7 cellular contexts compared by ENCODE assay signal in the genomic region with DNA sequence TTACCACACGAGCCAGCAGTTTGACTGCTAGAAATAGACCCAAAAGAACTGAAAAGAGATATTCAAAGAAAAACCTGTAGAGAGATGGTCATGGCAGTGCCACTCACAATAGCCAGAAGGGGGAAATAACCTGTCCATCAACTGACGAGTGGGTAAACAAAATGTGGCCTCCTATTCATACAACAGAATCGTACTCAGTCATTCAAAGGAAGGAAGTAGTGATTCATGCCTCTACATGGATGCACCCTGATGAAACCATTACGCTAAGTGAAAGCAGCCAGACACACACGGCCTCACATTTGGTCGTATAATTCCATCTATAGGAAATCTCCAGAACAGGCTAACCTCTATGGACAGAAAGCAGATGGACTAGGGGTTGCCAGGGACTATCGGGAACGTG. TPM values are rescaled to one million over a fixed set of nuclear protein-coding genes. Genes with fewer than 3 reads are reported as not detected.
"Had no signal": no experiment of that assay in that cellular context is flagged by ENCODE, and none has a peak within 500 bp of the region (broad histone marks: within the 10 kb centered on the region; RNA-seq: fewer than 3 reads in every experiment).

No MANE protein-coding gene starts in this region.

RNA-seq across cellular contexts. Expression of gene F8A1, which starts 2.1 kb away (rescaled TPM):
- polyA plus RNA-seq: K562 had no signal

RNA-seq across cellular contexts. Expression of gene SMIM9, which starts 49.6 kb away (rescaled TPM):
- total RNA-seq: K562, M059J, PC-3, Peyer's patch, Right ventricle myocardium superior, SJSA1 had no signal
- polyA plus RNA-seq: SK-N-SH had no signal
